In genomic region chr18:52442686-52443085, GRCh38 we compare ENCODE assay signal across 38 cellular contexts.
"Had no signal": no experiment of that assay in that cellular context is flagged by ENCODE, and none has a peak within 500 bp of the region (broad histone marks: within the 10 kb centered on the region; RNA-seq: fewer than 3 reads in every experiment).

No MANE protein-coding gene starts in this region.

- H3K4me3 ChIP-seq: adrenal gland, body of pancreas, cardiac muscle cell, coronary artery had no signal

- H3K4me1 ChIP-seq: adrenal gland had no signal

- DNase-seq: activated CD4-positive, alpha-beta memory T cell treated with anti-CD3 and anti-CD28 coated beads for 36 hours; activated CD4-positive, alpha-beta T cell treated with anti-CD3 and anti-CD28 coated beads for 1 hour; activated CD4-positive, alpha-beta T cell treated with anti-CD3 and anti-CD28 coated beads for 36 hours; activated CD4-positive, alpha-beta T cell treated with anti-CD3 and anti-CD28 coated beads for 48 hours; activated CD4-positive, alpha-beta T cell treated with anti-CD3 and anti-CD28 coated beads, Interleukin-2, amount 50 U/mL, for 1 hour; activated CD4-positive, alpha-beta T cell treated with anti-CD3 and anti-CD28 coated beads, Interleukin-2, amount 50 U/mL, for 4 hours; activated CD4-positive, CD25-positive, alpha-beta regulatory T cell; activated CD8-positive, alpha-beta memory T cell treated with anti-CD3 and anti-CD28 coated beads, Interleukin-2, amount 50 U/mL, for 4 hours; activated CD8-positive, alpha-beta T cell treated with anti-CD3 and anti-CD28 coated beads for 36 hours; activated effector memory CD4-positive, alpha-beta T cell treated with anti-CD3 and anti-CD28 coated beads, Interleukin-2, amount 50 U/mL, for 16 hours; activated gamma-delta T cell treated with Interleukin-2 at 50 U/mL for 16 hours; activated naive CD4-positive, alpha-beta T cell; activated naive CD4-positive, alpha-beta T cell treated with anti-CD3 and anti-CD28 coated beads for 36 hours; activated naive CD4-positive, alpha-beta T cell treated with anti-CD3 and anti-CD28 coated beads, Interleukin-2, amount 50 U/mL, for 16 hours; activated naive CD8-positive, alpha-beta T cell treated with anti-CD3 and anti-CD28 coated beads for 36 hours; activated T-cell treated with anti-CD3 and anti-CD28 coated beads for 4 hours; activated T-cell treated with anti-CD3 and anti-CD28 coated beads, Interleukin-2, amount 50 U/mL, for 1 hour; activated T-cell treated with anti-CD3 and anti-CD28 coated beads, Interleukin-2, amount 50 U/mL, for 4 hours; activated T-cell treated with anti-CD3 and anti-CD28 coated beads, Interleukin-2, amount 50 U/mL, for 72 hours; adrenal gland; amniotic stem cell; aorta; body of pancreas; brain microvascular endothelial cell; central memory CD4-positive, alpha-beta T cell; T-helper 2 cell; T-helper 9 cell had no signal

- ATAC-seq: activated CD4-positive, alpha-beta T cell treated with anti-CD3 and anti-CD28 coated beads for 36 hours; activated CD4-positive, CD25-positive, alpha-beta regulatory T cell treated with anti-CD3 and anti-CD28 coated beads, Interleukin-2, amount 50 U/mL, for 24 hours; activated CD8-positive, alpha-beta T cell treated with anti-CD3 and anti-CD28 coated beads for 36 hours; activated naive CD4-positive, alpha-beta T cell treated with anti-CD3 and anti-CD28 coated beads, Interleukin-2, amount 50 U/mL, for 72 hours; activated T-cell treated with anti-CD3 and anti-CD28 coated beads, Interleukin-2, amount 50 U/mL, for 4 hours; activated T-cell treated with anti-CD3 and anti-CD28 coated beads, Interleukin-2, amount 50 U/mL, for 72 hours; activated T-helper 17 cell treated with anti-CD3 and anti-CD28 coated beads, Interleukin-2, amount 50 U/mL, for 72 hours; body of pancreas; WTC11 had no signal

- H3K27ac ChIP-seq: adrenal gland, body of pancreas, brain microvascular endothelial cell, cardiac muscle cell, coronary artery, VCaP had no signal

- FAIRE-seq: astrocyte, bronchial epithelial cell, colon, TTC549 had no signal

- H3K9me3 ChIP-seq: adrenal gland, body of pancreas had no signal

- H3K36me3 ChIP-seq: adrenal gland, brain microvascular endothelial cell, cardiac muscle cell had no signal

- H3K27me3 ChIP-seq: adrenal gland, body of pancreas, brain microvascular endothelial cell, cardiac muscle cell had no signal
